In the genomic region with DNA sequence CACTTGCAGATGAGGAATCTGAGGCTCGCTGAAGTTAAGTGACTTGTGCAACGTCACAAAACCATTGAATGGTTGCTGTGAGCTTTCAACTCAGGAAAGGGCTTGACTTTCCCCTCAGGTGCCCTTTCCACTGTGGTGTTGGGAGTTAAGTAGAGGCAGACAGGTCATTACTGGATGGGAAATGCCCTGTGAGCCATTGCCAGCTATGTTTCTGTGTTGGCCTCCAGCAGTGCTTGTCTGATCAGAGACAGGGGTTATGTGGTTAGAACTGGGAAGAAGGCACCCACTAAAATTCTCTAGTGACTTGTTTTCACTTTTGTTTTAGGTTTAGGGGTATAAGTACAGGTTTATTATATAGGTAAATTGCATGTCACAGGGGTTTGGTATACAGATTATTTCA, we compare ENCODE assay signal across 16 cellular contexts.
A peak's percentile ranks its signal among the peaks of the same experiment; 100 is the strongest.
DNase-seq lines count a peak whose midpoint lies in the region; ATAC-seq, FAIRE-seq and TF ChIP-seq lines count a peak whose summit lies in the region.
"Had no signal": no experiment of that assay in that cellular context is flagged by ENCODE, and none has a peak within 500 bp of the region (broad histone marks: within the 10 kb centered on the region; RNA-seq: fewer than 3 reads in every experiment).

No MANE protein-coding gene starts in this region.

- H4K8ac ChIP-seq in H9 (replicated peaks; ENCODE audit: insufficient read length, low read depth, low read length), result no peak overlapping the region

- peak; percentile 76 for ATAC-seq in GM18498 (IDR thresholded peaks at IDR 0.05; ENCODE audit: unreplicated experiment)
- ATAC-seq in GM19467 (IDR thresholded peaks at IDR 0.05; ENCODE audit: unreplicated experiment), result peak; percentile 50
- peak; percentile 60 for ATAC-seq in HG03066 (IDR thresholded peaks at IDR 0.05; ENCODE audit: low read depth, unreplicated experiment)
- peak; percentile 76 for ATAC-seq in GM12878

- H3K4me2 ChIP-seq in GM12878 (ENCODE audit: control insufficient read depth, insufficient read depth) (peak overlapping the region; percentile 38; the same call in 1 of the 2 replicates), H9 (ENCODE audit: insufficient read depth, insufficient read length, low read length) (no peak overlapping the region)

- H3K27ac Mint-ChIP-seq in progenitor cell of endocrine pancreas, result no peak overlapping the region
- no peak overlapping the region for H3K27ac Mint-ChIP-seq in activated T-helper 2 cell treated with anti-CD3 and anti-CD28 coated beads, Interferon-gamma antibody, Interleukin-2, Interleukin-4, amounts not matched to agents 10 μg/mL and 5 μg/mL and 100 μg/mL, durations not matched to agents 14 hours and 24 hours and 36 hours
- H3K27ac Mint-ChIP-seq in H9, result peak overlapping the region in 1 of 3 experiments; percentile 15; a peak in 1 of 7 replicates
- H3K27ac Mint-ChIP-seq: dendritic cell treated with granulocyte-macrophage colony-stimulating factor and Interleukin-4, amounts not matched to agents 40 ng/mL and 50 ng/mL, for 4 days had no signal

- no peak overlapping the region for H3K18ac ChIP-seq in H9 (ENCODE audit: insufficient read length, low read depth, low read length)

- H3K79me1 ChIP-seq in H9 (ENCODE audit: insufficient read depth, low read depth, low read length, poor library complexity, severe bottlenecking), result no peaks in the 10 kb centered on the region

- H3K9ac ChIP-seq in GM12878 (ENCODE audit: control insufficient read depth, insufficient read depth, low read length), result no peak overlapping the region
- H3K9ac ChIP-seq in H9 (ENCODE audit: extremely low read depth, insufficient read length, low read length), result no peak overlapping the region

- TF ChIP-seq RAD21 in GM12878 (IDR thresholded peaks at IDR 0.05; ENCODE audit: insufficient read depth, low read depth, low read length), result no peak

- H3K27ac ChIP-seq in GM12878 (ENCODE audit: control insufficient read depth, insufficient read depth) (no peak overlapping the region), H9 (ENCODE audit: insufficient read length, low read depth, low read length) (no peak overlapping the region)
- H3K27ac ChIP-seq: right atrium auricular region had no signal

- no TSS peak for BruUV-seq in GM12878 (replicated peaks; lab: Mats Ljungman, UMichigan)

- H4K20me1 ChIP-seq in GM12878 (ENCODE audit: control insufficient read depth, insufficient read depth) (no peaks in the 10 kb centered on the region), H9 (ENCODE audit: control insufficient read depth, insufficient read depth, insufficient read length) (no peaks in the 10 kb centered on the region)

- no peak overlapping the region for H3K14ac ChIP-seq in H9 (ENCODE audit: insufficient read depth, low read length)

- peaks cover 20% of the 10 kb centered on the region for H3K9me3 Mint-ChIP-seq in progenitor cell of endocrine pancreas (ENCODE audit: low read depth)
- H3K9me3 Mint-ChIP-seq in activated T-helper 2 cell treated with anti-CD3 and anti-CD28 coated beads, Interferon-gamma antibody, Interleukin-2, Interleukin-4, amounts not matched to agents 10 μg/mL and 5 μg/mL and 100 μg/mL, durations not matched to agents 14 hours and 24 hours and 36 hours, result peaks cover 37% of the 10 kb centered on the region
- peaks cover 18 to 27% of the 10 kb centered on the region in 2 experiments for H3K9me3 Mint-ChIP-seq in H9

- no peaks in the 10 kb centered on the region for H3K4me1 Mint-ChIP-seq in progenitor cell of endocrine pancreas (ENCODE audit: low read depth)
- peaks cover 13% of the 10 kb centered on the region for H3K4me1 Mint-ChIP-seq in activated T-helper 2 cell treated with anti-CD3 and anti-CD28 coated beads, Interferon-gamma antibody, Interleukin-2, Interleukin-4, amounts not matched to agents 10 μg/mL and 5 μg/mL and 100 μg/mL, durations not matched to agents 14 hours and 24 hours and 36 hours (ENCODE audit: low read depth)
- H3K4me1 Mint-ChIP-seq in H9, result no peaks in the 10 kb centered on the region

- no peak overlapping the region for H2BK12ac ChIP-seq in H9 (ENCODE audit: insufficient read length, low read depth, low read length)

- H2BK120ac ChIP-seq in H9 (ENCODE audit: low read depth, low read length, poor library complexity, severe bottlenecking), result no peak overlapping the region

- H3K36me3 ChIP-seq in GM12878 (ENCODE audit: control insufficient read depth in 2 of 2, insufficient read depth in 2 of 2, low read length in 1 of 2), result no peaks in the 10 kb centered on the region
- H3K36me3 ChIP-seq: HAP-1, right atrium auricular region, uterus had no signal

- H3K9me3 ChIP-seq in GM12878 (replicated peaks; ENCODE audit: control insufficient read depth, insufficient read depth, low read length) (peaks cover 6% of the 10 kb centered on the region; the same call in 2 of the 3 replicates), H9 (ENCODE audit: control insufficient read depth, low read depth, low read length) (no peaks in the 10 kb centered on the region)
- H3K9me3 ChIP-seq: HAP-1, uterus had no signal

- POLR2A ChIA-PET in GM12878 (lab: Charles Lee), result no interaction called here

- TF ChIP-seq CTCF in GM12878 (IDR thresholded peaks at IDR 0.05 in 2 of 3, conservative IDR thresholded peaks at IDR 0.05 in 1 of 3; ENCODE audit: control insufficient read depth in 2 of 3, extremely low read depth in 1 of 3, insufficient read depth in 1 of 3, low read depth in 3 of 3, low read length in 3 of 3), result no peak
- no peak for TF ChIP-seq CTCF in progenitor cell of endocrine pancreas (IDR thresholded peaks at IDR 0.05; ENCODE audit: unreplicated experiment)
- no peak for TF ChIP-seq CTCF in H9 (conservative IDR thresholded peaks at IDR 0.05)

- H2AK5ac ChIP-seq in H9 (ENCODE audit: insufficient read length, low read length), result no peak overlapping the region

- no peak for TF ChIP-seq POLR2A in GM12878 (IDR thresholded peaks at IDR 0.05; ENCODE audit: low read depth, low read length)

- H3K27me3 ChIP-seq in GM12878 (replicated peaks in 1 of 2; ENCODE audit: control insufficient read depth in 2 of 2, insufficient read depth in 2 of 2, low read length in 1 of 2), result no peaks in the 10 kb centered on the region
- no peaks in the 10 kb centered on the region for H3K27me3 ChIP-seq in H9 (ENCODE audit: insufficient read depth, low read length)
- H3K27me3 ChIP-seq: right atrium auricular region, uterus had no signal

- peaks cover 5% of the 10 kb centered on the region for H3K4me1 ChIP-seq in GM12878 (ENCODE audit: control insufficient read depth, insufficient read depth, low read length)
- H3K4me1 ChIP-seq in H9 (ENCODE audit: insufficient read depth, low read length), result no peaks in the 10 kb centered on the region
- H3K4me1 ChIP-seq: HAP-1, right atrium auricular region, uterus had no signal

- WGBS in GM12878 (ENCODE audit: insufficient coverage, insufficient replicate concordance, low lambda C conversion rate, missing lambda C conversion rate), result 63% methylated on average over 2 of the region's 2 CpGs
- WGBS in H9 (ENCODE audit: extremely low coverage, insufficient read length, low lambda C conversion rate), result no CpG with 5 or more reads among the region's 2 CpGs

- RAD21 ChIA-PET in GM12878 (lab: Charles Lee; ENCODE audit: unreplicated experiment), result no interaction called here

- no peak for FAIRE-seq in GM12878 (lab: Jason Lieb, UNC)

- H3K56ac ChIP-seq in H9 (ENCODE audit: insufficient read length, low read depth, low read length), result no peak overlapping the region

- H3K23me2 ChIP-seq in H9 (ENCODE audit: insufficient read length, low read depth, low read length, poor library complexity, severe bottlenecking), result no peaks in the 10 kb centered on the region

- in situ Hi-C loops in GM12878 (cut with MboI), result no loop called here

- H2AFZ ChIP-seq in GM12878 (ENCODE audit: control insufficient read depth, low read depth, low read length) (no peak overlapping the region), H9 (ENCODE audit: low read length) (no peak overlapping the region)

- H3K4me3 Mint-ChIP-seq in progenitor cell of endocrine pancreas (ENCODE audit: low read depth) (no peak overlapping the region), H9 (no peak overlapping the region)
- H3K4me3 Mint-ChIP-seq in activated T-helper 2 cell treated with anti-CD3 and anti-CD28 coated beads, Interferon-gamma antibody, Interleukin-2, Interleukin-4, amounts not matched to agents 10 μg/mL and 5 μg/mL and 100 μg/mL, durations not matched to agents 14 hours and 24 hours and 36 hours (ENCODE audit: low read depth), result no peak overlapping the region
- H3K4me3 Mint-ChIP-seq: dendritic cell treated with granulocyte-macrophage colony-stimulating factor and Interleukin-4, amounts not matched to agents 40 ng/mL and 50 ng/mL, for 4 days had no signal

- CTCF ChIA-PET in GM12878 (lab: Yijun Ruan, JAX), result interaction anchor here (0.7 to 1.3 kb wide), 2 partner anchors 62 to 91 kb away, joined by 3 read pairs; no protein-coding TSS in a partner anchor

- no peak overlapping the region for H2BK15ac ChIP-seq in H9 (ENCODE audit: low read depth, low read length)

- no peaks in the 10 kb centered on the region for H3K27me3 Mint-ChIP-seq in progenitor cell of endocrine pancreas
- H3K27me3 Mint-ChIP-seq in activated T-helper 2 cell treated with anti-CD3 and anti-CD28 coated beads, Interferon-gamma antibody, Interleukin-2, Interleukin-4, amounts not matched to agents 10 μg/mL and 5 μg/mL and 100 μg/mL, durations not matched to agents 14 hours and 24 hours and 36 hours (ENCODE audit: low read depth), result no peaks in the 10 kb centered on the region
- H3K27me3 Mint-ChIP-seq in H9 (ENCODE audit: low read depth), result peaks cover 2% of the 10 kb centered on the region
- H3K27me3 Mint-ChIP-seq: dendritic cell treated with granulocyte-macrophage colony-stimulating factor and Interleukin-4, amounts not matched to agents 40 ng/mL and 50 ng/mL, for 4 days had no signal

- TF ChIP-seq EP300 in GM12878 (IDR thresholded peaks at IDR 0.05; ENCODE audit: borderline replicate concordance in 1 of 2, control insufficient read depth in 1 of 2, low read depth in 2 of 2, low read length in 2 of 2), result no peak

- no peak overlapping the region for H3T11ph ChIP-seq in H9 (ENCODE audit: low read length)

- no peak overlapping the region for H2BK5ac ChIP-seq in H9 (ENCODE audit: insufficient read length, low read length)

- H4K5ac ChIP-seq in H9 (ENCODE audit: insufficient read length, low read depth, low read length), result no peak overlapping the region

- no peak overlapping the region for H3K23ac ChIP-seq in H9 (ENCODE audit: insufficient read length, low read depth, low read length)

- no peak overlapping the region for H3K4me3 ChIP-seq in GM12878
- H3K4me3 ChIP-seq: HAP-1, right atrium auricular region, uterus had no signal

- H3K36me3 Mint-ChIP-seq in progenitor cell of endocrine pancreas (ENCODE audit: insufficient read depth), result no peaks in the 10 kb centered on the region
- H3K36me3 Mint-ChIP-seq in activated T-helper 2 cell treated with anti-CD3 and anti-CD28 coated beads, Interferon-gamma antibody, Interleukin-2, Interleukin-4, amounts not matched to agents 10 μg/mL and 5 μg/mL and 100 μg/mL, durations not matched to agents 14 hours and 24 hours and 36 hours (ENCODE audit: low read depth), result peaks cover 7% of the 10 kb centered on the region
- peaks cover 2 to 15% (median 10%) of the 10 kb centered on the region in 3 experiments; a peak in 5 of 7 replicates for H3K36me3 Mint-ChIP-seq in H9 (ENCODE audit: insufficient read depth in 1 of 3, low read depth in 3 of 3)

- H4K91ac ChIP-seq in H9 (ENCODE audit: insufficient read length, low read depth, low read length), result no peak overlapping the region

- H3K79me2 ChIP-seq in GM12878 (ENCODE audit: control insufficient read depth, insufficient read depth, low read length), result no peaks in the 10 kb centered on the region
- no peaks in the 10 kb centered on the region for H3K79me2 ChIP-seq in H9 (ENCODE audit: insufficient read depth, low read length)

- SMC1A ChIA-PET in GM12878 (lab: Charles Lee; ENCODE audit: uncharacterized antibody, unreplicated experiment), result interaction anchor here (1.0 to 1.1 kb wide), 2 partner anchors 67 to 350 kb away, joined by 3 read pairs; no protein-coding TSS in a partner anchor

- intact Hi-C loops in GM12878 (cut with micrococcal nuclease; ENCODE audit: unreplicated experiment), result loop anchor here (5.0 kb wide), 1 partner anchor 74 kb away; no protein-coding TSS in a partner anchor
- intact Hi-C loops in activated T-helper 2 cell treated with anti-CD3 and anti-CD28 coated beads, Interferon-gamma antibody, Interleukin-2, Interleukin-4, amounts not matched to agents 10 μg/mL and 5 μg/mL and 100 μg/mL, durations not matched to agents 14 hours and 24 hours and 36 hours (cut with micrococcal nuclease), result loop anchor here (5.0 kb wide), 2 partner anchors 69 to 324 kb away; no protein-coding TSS in a partner anchor

- H2BK20ac ChIP-seq in H9 (ENCODE audit: low read depth, low read length, poor library complexity, severe bottlenecking), result no peak overlapping the region

- H3K4ac ChIP-seq in H9 (ENCODE audit: low read depth, low read length), result no peak overlapping the region

- DNase-seq in GM12878 (ENCODE audit: low read depth, low spot score) (peak; percentile 26), progenitor cell of endocrine pancreas (ENCODE audit: low spot score, unreplicated experiment) (no peak), hypothalamus (lab: John Stamatoyannopoulos, UW) (no peak), H9 (no peak)
- DNase-seq in activated T-helper 2 cell treated with anti-CD3 and anti-CD28 coated beads, Interferon-gamma antibody, Interleukin-2, Interleukin-4, amounts not matched to agents 10 μg/mL and 5 μg/mL and 100 μg/mL, durations not matched to agents 14 hours and 24 hours and 36 hours (ENCODE audit: low spot score), result no peak
- DNase-seq: activated effector memory CD4-positive, alpha-beta T cell treated with Interleukin-2 at 50 U/mL for 16 hours; AML-193; NCI-H2171 treated with DMSO at 0.1 percent for 48 hours; Right ventricle myocardium superior had no signal
